ENCODE assay signal across 13 cellular contexts in the genomic region with DNA sequence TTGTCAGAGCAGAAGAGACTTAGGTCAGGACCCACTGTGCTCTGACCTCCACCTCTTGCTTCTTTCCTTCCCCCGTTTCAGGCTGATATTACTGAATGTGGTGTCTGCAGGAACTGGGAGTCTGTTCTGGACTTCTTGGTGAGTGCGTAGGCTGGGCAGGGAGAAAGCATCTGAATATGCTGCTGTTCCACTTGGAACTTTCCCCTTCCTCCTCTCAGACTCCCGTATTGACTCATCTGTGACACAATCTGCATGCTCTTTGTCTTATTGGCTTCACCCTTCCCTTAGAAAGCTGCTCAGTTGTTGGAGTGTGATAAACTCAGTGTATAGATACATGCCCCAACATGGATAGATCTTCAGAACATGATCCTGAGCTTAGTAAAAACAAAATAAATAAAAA.
"Had no signal": no experiment of that assay in that cellular context is flagged by ENCODE, and none has a peak within 500 bp of the region (broad histone marks: within the 10 kb centered on the region; RNA-seq: fewer than 3 reads in every experiment).

No MANE protein-coding gene starts in this region.

- H3K4me3 Mint-ChIP-seq: activated naive CD4-positive, alpha-beta T cell treated with anti-CD3 and anti-CD28 coated beads for 36 hours; endodermal cell; nephron; T-cell had no signal

- ATAC-seq: right cardiac atrium; stimulated activated naive CD8-positive, alpha-beta T cell treated with anti-CD3 and anti-CD28 coated beads, Interleukin-15, Interleukin-2, amounts not matched to agents 100 U/mL and 50 U/mL, for 24 hours; T-cell had no signal

- FAIRE-seq: astrocyte had no signal

- H3K27ac Mint-ChIP-seq: activated naive CD4-positive, alpha-beta T cell treated with anti-CD3 and anti-CD28 coated beads for 36 hours; endodermal cell; nephron; T-cell had no signal

- H3K27ac ChIP-seq: dorsolateral prefrontal cortex, prostate gland, testis had no signal

- H3K27me3 ChIP-seq: testis had no signal

- H3K4me1 Mint-ChIP-seq: T-cell had no signal

- H3K4me1 ChIP-seq: prostate gland, testis had no signal

- H3K36me3 Mint-ChIP-seq: T-cell had no signal

- H3K4me3 ChIP-seq: dorsolateral prefrontal cortex, prostate gland, testis had no signal

- H3K36me3 ChIP-seq: prostate gland had no signal

- DNase-seq: activated CD4-positive, CD25-positive, alpha-beta regulatory T cell treated with anti-CD3 and anti-CD28 coated beads, Interleukin-2, amount 50 U/mL, for 72 hours; activated naive CD4-positive, alpha-beta T cell treated with anti-CD3 and anti-CD28 coated beads for 36 hours; activated T-cell treated with anti-CD3 and anti-CD28 coated beads for 4 hours; dorsolateral prefrontal cortex; endodermal cell; nucleus accumbens; right cardiac atrium; stimulated activated naive CD8-positive, alpha-beta T cell treated with anti-CD3 and anti-CD28 coated beads, Interleukin-15, Interleukin-2, amounts not matched to agents 100 U/mL and 50 U/mL, for 24 hours; T-cell; testis had no signal

- H3K9me3 ChIP-seq: prostate gland, testis had no signal
